ENCODE assay signal across 8 cellular contexts in genomic region chr1:1889090-1889750, GRCh38. TPM values are rescaled to one million over a fixed set of nuclear protein-coding genes. Genes with fewer than 3 reads are reported as not detected.
DNase-seq lines count a peak whose midpoint lies in the region; ATAC-seq and TF ChIP-seq lines count a peak whose summit lies in the region.

No MANE protein-coding gene starts in this region.

- H3K27ac Mint-ChIP-seq in activated CD4-positive, alpha-beta T cell treated with anti-CD3 and anti-CD28 coated beads, Interleukin-2, amount 10 ng/mL, durations not matched to agents 24 days and 14 days, result peak overlapping the region; percentile 86
- peak overlapping the region; percentile 62 for H3K27ac Mint-ChIP-seq in activated T-helper 17 cell treated with anti-CD3 and anti-CD28 coated beads, Interleukin-2, amount 50 U/mL, for 72 hours

- intact Hi-C loops in activated CD4-positive, alpha-beta T cell treated with anti-CD3 and anti-CD28 coated beads, Interleukin-2, amount 10 ng/mL, durations not matched to agents 24 days and 14 days (cut with micrococcal nuclease), result loop anchor here (2.0 kb wide), 1 partner anchor 64 kb away; no protein-coding TSS in a partner anchor
- intact Hi-C loops in testis (cut with DNase I; ENCODE audit: low total_unique reads), result no loop called here

- H3K9me3 ChIP-seq in iPS-20b (ENCODE audit: insufficient read depth, low read depth, low read length) (no peaks in the 10 kb centered on the region), testis (no peaks in the 10 kb centered on the region)

- no peak for TF ChIP-seq POLR2A in testis (IDR thresholded peaks at IDR 0.05)

- peak overlapping the region; percentile 82 for H3K4me3 Mint-ChIP-seq in activated CD4-positive, alpha-beta T cell treated with anti-CD3 and anti-CD28 coated beads, Interleukin-2, amount 10 ng/mL, durations not matched to agents 24 days and 14 days
- peak overlapping the region; percentile 90 for H3K4me3 Mint-ChIP-seq in activated T-helper 17 cell treated with anti-CD3 and anti-CD28 coated beads, Interleukin-2, amount 50 U/mL, for 72 hours

- no peaks in the 10 kb centered on the region for H3K9me3 Mint-ChIP-seq in activated CD4-positive, alpha-beta T cell treated with anti-CD3 and anti-CD28 coated beads, Interleukin-2, amount 10 ng/mL, durations not matched to agents 24 days and 14 days
- no peaks in the 10 kb centered on the region for H3K9me3 Mint-ChIP-seq in activated T-helper 17 cell treated with anti-CD3 and anti-CD28 coated beads, Interleukin-2, amount 50 U/mL, for 72 hours

- H3K4me1 ChIP-seq in iPS-20b (ENCODE audit: insufficient read depth, low read length) (peaks cover 12% of the 10 kb centered on the region), testis (peaks cover 37% of the 10 kb centered on the region)

- no peak for DNase-seq in activated CD4-positive, alpha-beta T cell treated with anti-CD3 and anti-CD28 coated beads, Interleukin-2, amount 10 ng/mL, durations not matched to agents 24 days and 14 days
- no peak for DNase-seq in activated CD4-positive, alpha-beta T cell treated with anti-CD3 and anti-CD28 coated beads for 4 hours
- DNase-seq in testis, result no peak
- no peak for DNase-seq in SKM-1 (lab: John Stamatoyannopoulos, UW; ENCODE audit: unreplicated experiment)

- H3K4me3 ChIP-seq in iPS-20b (ENCODE audit: low read length) (peak overlapping the region; percentile 82), testis (peak overlapping the region; percentile 86 to 94)

- peaks cover 5% of the 10 kb centered on the region; the same call in 1 of the 2 replicates for H3K27me3 ChIP-seq in iPS-20b (ENCODE audit: insufficient read depth, low read length)
- no peaks in the 10 kb centered on the region for H3K27me3 ChIP-seq in testis

- peak overlapping the region; percentile 90 for H3K9ac ChIP-seq in iPS-20b (ENCODE audit: low read depth, low read length)

- H3K36me3 Mint-ChIP-seq in activated CD4-positive, alpha-beta T cell treated with anti-CD3 and anti-CD28 coated beads, Interleukin-2, amount 10 ng/mL, durations not matched to agents 24 days and 14 days (ENCODE audit: low read depth), result peaks cover 21% of the 10 kb centered on the region
- peaks cover 35% of the 10 kb centered on the region for H3K36me3 Mint-ChIP-seq in activated T-helper 17 cell treated with anti-CD3 and anti-CD28 coated beads, Interleukin-2, amount 50 U/mL, for 72 hours (ENCODE audit: low read depth)

- TF ChIP-seq CTCF in testis (IDR thresholded peaks at IDR 0.05), result no peak

- H3K27ac ChIP-seq in iPS-20b (ENCODE audit: low read length) (peak overlapping the region; percentile 94), testis (peak overlapping the region; percentile 88 to 96)

- 6 to 10% methylated on average over 9 of the region's 9 CpGs for WGBS in testis, 2 donors

- ATAC-seq in activated T-helper 17 cell treated with anti-CD3 and anti-CD28 coated beads, Interleukin-2, amount 50 U/mL, for 72 hours (replicated peaks), result no peak
- ATAC-seq in GM18909 (IDR thresholded peaks at IDR 0.05; ENCODE audit: poor library complexity, unreplicated experiment) (no peak), HG02885 (IDR thresholded peaks at IDR 0.05; ENCODE audit: poor library complexity, unreplicated experiment) (no peak)

- H3K4me1 Mint-ChIP-seq in activated CD4-positive, alpha-beta T cell treated with anti-CD3 and anti-CD28 coated beads, Interleukin-2, amount 10 ng/mL, durations not matched to agents 24 days and 14 days, result peaks cover 31% of the 10 kb centered on the region
- peaks cover 16% of the 10 kb centered on the region for H3K4me1 Mint-ChIP-seq in activated T-helper 17 cell treated with anti-CD3 and anti-CD28 coated beads, Interleukin-2, amount 50 U/mL, for 72 hours

- peaks cover 3% of the 10 kb centered on the region; the same call in 1 of the 2 replicates for H3K36me3 ChIP-seq in iPS-20b (ENCODE audit: insufficient read depth, low read depth, low read length)
- no peaks in the 10 kb centered on the region for H3K36me3 ChIP-seq in testis (ENCODE audit: low read depth, missing control alignments)

- no peaks in the 10 kb centered on the region for H3K27me3 Mint-ChIP-seq in activated CD4-positive, alpha-beta T cell treated with anti-CD3 and anti-CD28 coated beads, Interleukin-2, amount 10 ng/mL, durations not matched to agents 24 days and 14 days
- no peaks in the 10 kb centered on the region for H3K27me3 Mint-ChIP-seq in activated T-helper 17 cell treated with anti-CD3 and anti-CD28 coated beads, Interleukin-2, amount 50 U/mL, for 72 hours

RNA-seq across cellular contexts. Expression of gene GNB1, which starts 1.7 kb away (rescaled TPM):
- 403 and 422 TPM in 2 replicates for total RNA-seq in activated CD4-positive, alpha-beta T cell treated with anti-CD3 and anti-CD28 coated beads, Interleukin-2, amount 10 ng/mL, durations not matched to agents 24 days and 14 days
- total RNA-seq in activated T-helper 17 cell treated with anti-CD3 and anti-CD28 coated beads, Interleukin-2, amount 50 U/mL, for 72 hours, result 100 to 1,000 TPM; 266 to 410 TPM
- total RNA-seq in testis, result 100 to 1,000 TPM; 223 to 240 TPM
- 256 TPM for polyA plus RNA-seq in testis (ENCODE audit: insufficient read depth, low read depth, low replicate concordance)

RNA-seq across cellular contexts. Expression of gene CALML6, which starts 25.8 kb away (rescaled TPM):
- 0.59 TPM in 1 of 2 replicates, not detected in the other for total RNA-seq in activated CD4-positive, alpha-beta T cell treated with anti-CD3 and anti-CD28 coated beads, Interleukin-2, amount 10 ng/mL, durations not matched to agents 24 days and 14 days
- 1 to 10 TPM in 1 of 2 donors, under 1 TPM in 1; 0.86 to 1.7 TPM for total RNA-seq in activated T-helper 17 cell treated with anti-CD3 and anti-CD28 coated beads, Interleukin-2, amount 50 U/mL, for 72 hours
- total RNA-seq in testis, result 1 to 10 TPM; 1.2 to 2.1 TPM
- polyA plus RNA-seq in testis (ENCODE audit: insufficient read depth, low read depth, low replicate concordance), result 0.96 TPM

RNA-seq across cellular contexts. Expression of gene TMEM52, which starts 29.9 kb away (rescaled TPM):
- 1.1 and 3.1 TPM in 2 replicates for total RNA-seq in activated CD4-positive, alpha-beta T cell treated with anti-CD3 and anti-CD28 coated beads, Interleukin-2, amount 10 ng/mL, durations not matched to agents 24 days and 14 days
- 1 to 10 TPM; 1.8 to 2.0 TPM for total RNA-seq in activated T-helper 17 cell treated with anti-CD3 and anti-CD28 coated beads, Interleukin-2, amount 50 U/mL, for 72 hours
- total RNA-seq in testis, result 100 to 1,000 TPM in 1 of 2 donors, 10 to 100 TPM in 1; 74.0 to 143 TPM
- 40.8 TPM for polyA plus RNA-seq in testis (ENCODE audit: insufficient read depth, low read depth, low replicate concordance)

Comparison
In these comparisons a context has a peak if more than half of its experiments do, and no peak if none do; other contexts are left out.
1. RNA of gene TMEM52, which starts 29.9 kb away (total RNA-seq): 74.0 to 143 TPM in testis; 1.1 to 3.1 TPM in activated CD4-positive, alpha-beta T cell treated with anti-CD3 and anti-CD28 coated beads, Interleukin-2, amount 10 ng/mL, durations not matched to agents 24 days and 14 days and 1.8 to 2.0 TPM in activated T-helper 17 cell treated with anti-CD3 and anti-CD28 coated beads, Interleukin-2, amount 50 U/mL, for 72 hours; every median in the first group is over 10 times any median in the second.